ENCODE assay signal across 7 cellular contexts in the genomic region with DNA sequence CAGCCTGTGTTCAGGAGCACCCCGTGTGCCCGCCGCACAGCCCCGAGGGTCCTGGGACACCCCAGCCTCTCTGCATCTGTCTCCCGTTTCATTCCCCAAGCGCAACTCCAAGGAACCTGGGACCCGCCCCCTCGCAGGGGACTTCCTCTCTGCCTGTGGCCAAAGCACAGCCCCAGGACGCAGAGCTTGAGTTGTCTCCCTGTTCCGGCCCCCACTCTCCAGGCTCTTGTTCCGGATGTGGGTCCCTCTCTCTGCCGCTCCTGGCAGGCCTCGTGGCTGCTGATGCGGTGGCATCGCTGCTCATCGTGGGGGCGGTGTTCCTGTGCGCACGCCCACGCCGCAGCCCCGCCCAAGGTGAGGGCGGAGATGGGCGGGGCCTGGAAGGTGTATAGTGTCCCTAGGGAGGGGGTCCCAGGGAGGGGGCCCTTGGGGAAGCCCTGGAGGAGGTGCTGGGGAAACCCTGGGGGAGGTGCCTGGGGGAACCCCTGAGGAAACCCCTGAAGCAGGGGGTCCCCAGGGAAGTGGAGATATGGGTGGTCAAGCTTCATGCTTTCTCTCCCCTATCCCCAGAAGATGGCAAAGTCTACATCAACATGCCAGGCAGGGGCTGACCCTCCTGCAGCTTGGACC. TPM values are rescaled to one million over a fixed set of nuclear protein-coding genes. Genes with fewer than 3 reads are reported as not detected.
DNase-seq lines count a peak whose midpoint lies in the region; ATAC-seq, FAIRE-seq and TF ChIP-seq lines count a peak whose summit lies in the region.

No MANE protein-coding gene starts in this region.

- H3K27me3 ChIP-seq in endodermal cell (ENCODE audit: control insufficient read depth, insufficient read depth, low read length, poor library complexity, severe bottlenecking) = no peaks in the 10 kb centered on the region
- H3K27me3 ChIP-seq in mononuclear cell (ENCODE audit: insufficient read depth, low read length) = no peaks in the 10 kb centered on the region

- DNase-seq in GM18507 (ENCODE audit: extremely low spot score, insufficient read length, low read depth) = no peak
- DNase-seq in NOMO-1 treated with DMSO at 0.1 percent for 48 hours (lab: John Stamatoyannopoulos, UW; ENCODE audit: unreplicated experiment) = peak; percentile 97
- peak; percentile 80 for DNase-seq in activated CD8-positive, alpha-beta memory T cell treated with anti-CD3 and anti-CD28 coated beads, Interleukin-2, amount 50 U/mL, for 1 hour (ENCODE audit: extremely low read depth)
- DNase-seq in endodermal cell = peak; percentile 92
- peak; percentile 80 to 89 for DNase-seq in stimulated activated CD8-positive, alpha-beta memory T cell treated with anti-CD3 and anti-CD28 coated beads, Interleukin-4, amount 100 ng/mL, for 4 hours (ENCODE audit: low read depth in 2 of 2, low spot score in 1 of 2)

- no peak for TF ChIP-seq CTCF in endodermal cell (conservative IDR thresholded peaks at IDR 0.05)

- peak; percentile 99 for FAIRE-seq in GM18507 (lab: Jason Lieb, UNC)

- no peak overlapping the region for H3K9ac ChIP-seq in endodermal cell (ENCODE audit: extremely low read depth, low read length, poor library complexity, severe bottlenecking)

- H3K9me3 ChIP-seq in endodermal cell (ENCODE audit: control insufficient read depth, low read length) (no peaks in the 10 kb centered on the region), mononuclear cell (ENCODE audit: low read depth, low read length) (no peaks in the 10 kb centered on the region)

- peaks cover 6% of the 10 kb centered on the region for H3K4me1 ChIP-seq in endodermal cell (ENCODE audit: control insufficient read depth, insufficient read depth, low read length)
- H3K4me1 ChIP-seq in mononuclear cell (ENCODE audit: insufficient read depth, low read length) = peaks cover 79% of the 10 kb centered on the region

- peak overlapping the region; percentile 68 for H3K4me3 Mint-ChIP-seq in endodermal cell

- peaks cover 23% of the 10 kb centered on the region for H3K4me1 Mint-ChIP-seq in endodermal cell

- no peak overlapping the region for H3K27ac ChIP-seq in endodermal cell (ENCODE audit: low read depth, low read length)

- no peaks in the 10 kb centered on the region for H3K36me3 ChIP-seq in endodermal cell (ENCODE audit: control insufficient read depth, insufficient read depth, low read length)

- peaks cover 1% of the 10 kb centered on the region for H3K36me3 Mint-ChIP-seq in endodermal cell (ENCODE audit: low read depth)

- H3K27ac Mint-ChIP-seq in endodermal cell = peak overlapping the region; percentile 71

- no peaks in the 10 kb centered on the region for H3K9me3 Mint-ChIP-seq in endodermal cell

- H3K4me3 ChIP-seq in endodermal cell (ENCODE audit: low read length) = peak overlapping the region; percentile 60
- peak overlapping the region; percentile 98 for H3K4me3 ChIP-seq in mononuclear cell (ENCODE audit: low read length)

- WGBS in endodermal cell (ENCODE audit: insufficient coverage in 1 of 2, insufficient read length in 1 of 2), 2 experiments = 9 to 13% methylated on average over 14 to 24 of the region's 24 CpGs

- ATAC-seq in HG03064 (IDR thresholded peaks at IDR 0.05; ENCODE audit: low read depth, unreplicated experiment) = peak; percentile 37

- H3K27me3 Mint-ChIP-seq in endodermal cell (ENCODE audit: insufficient read depth) = peaks cover 14% of the 10 kb centered on the region

RNA-seq across cellular contexts. Expression of a gene that starts 1.3 kb away (rescaled TPM):
- total RNA-seq in endodermal cell (1 to 10 TPM; 1.3 to 1.5 TPM), mononuclear cell (58.1 TPM)
- not detected for polyA plus RNA-seq in endodermal cell (2013, experiment 1 of 2)
- polyA plus RNA-seq in endodermal cell (2013, experiment 2 of 2) = not detected

RNA-seq across cellular contexts. Expression of a gene that starts 3.3 kb away (rescaled TPM):
- total RNA-seq in endodermal cell (10 to 100 TPM; 20.8 to 24.4 TPM), mononuclear cell (128 TPM)
- 7.1 TPM for polyA plus RNA-seq in endodermal cell (2013, experiment 1 of 2)
- 5.4 TPM for polyA plus RNA-seq in endodermal cell (2013, experiment 2 of 2)

RNA-seq across cellular contexts. Expression of a gene that starts 4.4 kb away (rescaled TPM):
- not detected for total RNA-seq in endodermal cell
- polyA plus RNA-seq in endodermal cell (2013, experiment 1 of 2) = 0.64 TPM
- polyA plus RNA-seq in endodermal cell (2013, experiment 2 of 2) = not detected
- total RNA-seq in mononuclear cell = 286 TPM

RNA-seq across cellular contexts. Expression of a gene that starts 32.5 kb away (rescaled TPM):
- 10 to 100 TPM; 18.7 to 24.3 TPM for total RNA-seq in endodermal cell
- 29.1 TPM for polyA plus RNA-seq in endodermal cell (2013, experiment 1 of 2)
- polyA plus RNA-seq in endodermal cell (2013, experiment 2 of 2) = 28.9 TPM
- total RNA-seq in mononuclear cell = 1.3 TPM

RNA-seq across cellular contexts. Expression of a gene that starts 35.3 kb away (rescaled TPM):
- 10 to 100 TPM in 1 of 2 donors, 1 to 10 TPM in 1; 4.1 to 10.6 TPM for total RNA-seq in endodermal cell
- polyA plus RNA-seq in endodermal cell (2013, experiment 1 of 2) = 395 TPM
- polyA plus RNA-seq in endodermal cell (2013, experiment 2 of 2) = 360 TPM
- not detected for total RNA-seq in mononuclear cell

Comparison
In these comparisons a context has a peak if more than half of its experiments do, and no peak if none do; other contexts are left out.
1. RNA of a gene that starts 1.3 kb away (total RNA-seq): 58.1 TPM in mononuclear cell (single experiment); 1.3 to 1.5 TPM in endodermal cell; every median in the first group is over 10 times any median in the second.
2. RNA of a gene that starts 4.4 kb away (total RNA-seq): 286 TPM in mononuclear cell (single experiment); not detected in endodermal cell; every median in the first group is over 100 times any median in the second.